ENCODE assay signal across 10 cellular contexts in the genomic region with DNA sequence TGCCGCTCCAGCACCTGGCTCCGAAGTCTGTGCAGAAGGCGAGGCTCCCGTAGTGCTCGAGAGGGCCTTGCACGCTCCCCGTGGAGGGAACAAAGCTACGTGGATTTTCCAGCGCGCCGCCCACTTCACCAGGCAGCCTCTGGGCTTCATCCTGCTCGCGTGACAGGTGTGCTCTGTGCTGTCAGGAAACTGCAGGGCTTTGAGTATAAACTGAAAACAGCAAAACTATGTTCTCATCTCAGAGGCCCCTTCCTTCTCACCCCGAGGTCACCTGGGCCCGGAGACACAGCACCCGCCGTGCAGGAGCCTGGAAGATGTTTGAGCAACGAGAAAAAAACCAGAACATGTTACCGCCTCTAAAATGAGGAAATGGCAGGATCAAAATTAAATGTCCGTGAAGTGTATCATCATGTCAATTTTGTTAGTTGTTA. TPM values are rescaled to one million over a fixed set of nuclear protein-coding genes. Genes with fewer than 3 reads are reported as not detected.
DNase-seq lines count a peak whose midpoint lies in the region; ATAC-seq and TF ChIP-seq lines count a peak whose summit lies in the region.
"Had no signal": no experiment of that assay in that cellular context is flagged by ENCODE, and none has a peak within 500 bp of the region (broad histone marks: within the 10 kb centered on the region; RNA-seq: fewer than 3 reads in every experiment).

No MANE protein-coding gene starts in this region.

- no peaks in the 10 kb centered on the region for H3K27me3 ChIP-seq in IMR-90 (ENCODE audit: control insufficient read depth, insufficient read depth, low read length)

- no peak for TF ChIP-seq POLR2A in IMR-90 (IDR thresholded peaks at IDR 0.05; ENCODE audit: low read depth, low read length)

- no peak for ATAC-seq in IMR-90 (ENCODE audit: low read depth)
- ATAC-seq in HG03039 (IDR thresholded peaks at IDR 0.05; ENCODE audit: unreplicated experiment) = no peak

- no peak overlapping the region for H2BK5ac ChIP-seq in IMR-90 (ENCODE audit: low read depth, low read length, poor library complexity, severe bottlenecking)

- CTCF ChIA-PET in IMR-90 (lab: Yijun Ruan, JAX) = interaction anchor here (1.0 kb wide), 1 partner anchor 33 kb away, joined by 3 read pairs; no protein-coding TSS in a partner anchor

- H4K5ac ChIP-seq in IMR-90 (ENCODE audit: low read depth, low read length) = no peak overlapping the region

- TF ChIP-seq CTCF in IMR-90 (conservative IDR thresholded peaks at IDR 0.05; ENCODE audit: low read depth, low read length) (no peak), osteocyte (IDR thresholded peaks at IDR 0.05) (no peak)

- TF ChIP-seq RAD21 in IMR-90 (IDR thresholded peaks at IDR 0.05; ENCODE audit: low read length) = no peak

- no peaks in the 10 kb centered on the region for H3K27me3 Mint-ChIP-seq in osteocyte (ENCODE audit: unreplicated experiment)

- in situ Hi-C loops in IMR-90 (cut with MboI; ENCODE audit: low sequenced_read_pairs) = no loop called here

- no peak overlapping the region for H4K8ac ChIP-seq in IMR-90 (ENCODE audit: low read depth in 2 of 2, low read length in 2 of 2)

- no peak overlapping the region for H2AK5ac ChIP-seq in IMR-90 (ENCODE audit: low read depth, low read length)

- POLR2A ChIA-PET in IMR-90 (lab: Charles Lee; ENCODE audit: unreplicated experiment) = no interaction called here

- intact Hi-C loops in IMR-90 (cut with micrococcal nuclease) = no loop called here

- no peaks in the 10 kb centered on the region; the same call in 1 of the 2 replicates for H3K9me3 ChIP-seq in IMR-90 (ENCODE audit: control insufficient read depth, insufficient read depth, low read length)

- H2BK20ac ChIP-seq in IMR-90 (ENCODE audit: low read depth, low read length) = no peak overlapping the region

- H2BK120ac ChIP-seq in IMR-90 (ENCODE audit: low read depth, low read length) = no peak overlapping the region

- peaks cover 9% of the 10 kb centered on the region; the same call in 1 of the 2 replicates for H3K4me1 ChIP-seq in IMR-90 (ENCODE audit: control insufficient read depth, insufficient read depth, low read length)

- H3K36me3 ChIP-seq in IMR-90 (ENCODE audit: control insufficient read depth, insufficient read depth, low read length) = peaks cover 14% of the 10 kb centered on the region; the same call in 1 of the 2 replicates

- no peak overlapping the region for H3K14ac ChIP-seq in IMR-90 (replicated peaks; ENCODE audit: low read depth, low read length)

- peak overlapping the region; percentile 93; the same call in 1 of the 2 replicates for H3K4me3 ChIP-seq in IMR-90 (ENCODE audit: insufficient read depth, low read depth, low read length)

- H3K4me3 Mint-ChIP-seq in osteocyte (ENCODE audit: unreplicated experiment) = peak overlapping the region; percentile 80

- H3K27ac ChIP-seq in IMR-90 (ENCODE audit: insufficient read depth, low read length) (no peak overlapping the region), caudate nucleus (ENCODE audit: low read depth, low read length) (peak overlapping the region; percentile 94)
- H3K27ac ChIP-seq: KMS-11 had no signal

- H3K4me2 ChIP-seq in IMR-90 (ENCODE audit: low read depth, low read length) = no peak overlapping the region

- dilution Hi-C loops in IMR-90 (cut with HindIII; ENCODE audit: low sequenced_read_pairs, unreplicated experiment) = no loop called here

- H2AFZ ChIP-seq in IMR-90 (replicated peaks; ENCODE audit: low read length, poor library complexity) = no peak overlapping the region

- H3K18ac ChIP-seq in IMR-90 (ENCODE audit: low read depth, low read length) = no peak overlapping the region

- no peaks in the 10 kb centered on the region for H3K9me3 Mint-ChIP-seq in osteocyte (ENCODE audit: unreplicated experiment)

- H3K9me1 ChIP-seq in IMR-90 (ENCODE audit: insufficient read depth, low read length) = no peaks in the 10 kb centered on the region

- peak overlapping the region; percentile 85 for H3K27ac Mint-ChIP-seq in osteocyte (ENCODE audit: unreplicated experiment)

- 92% methylated on average over 11 of the region's 20 CpGs; no CpG with 5 or more reads in 1 of the 2 experiments for WGBS in IMR-90 (ENCODE audit: extremely low coverage in 2 of 2, insufficient read length in 1 of 2), 2 experiments

- no peak overlapping the region for H3K56ac ChIP-seq in IMR-90 (ENCODE audit: extremely low read depth, insufficient read depth, low read length)

- peak; percentile 53 for DNase-seq in DMS79 (lab: John Stamatoyannopoulos, UW)
- DNase-seq in IMR-90 = no peak
- peak in 20 of 61 donors; percentile 9 to 53 (median 36) for DNase-seq in caudate nucleus (lab: John Stamatoyannopoulos, UW)
- no peak for DNase-seq in osteocyte (ENCODE audit: extremely low spot score, unreplicated experiment)
- DNase-seq in glomerular visceral epithelial cell (ENCODE audit: extremely low spot score) = no peak
- DNase-seq in SKM-1 treated with dmso at 0.1 percent for 144 hours (lab: John Stamatoyannopoulos, UW; ENCODE audit: unreplicated experiment) = no peak
- DNase-seq: activated CD4-positive, alpha-beta T cell treated with anti-CD3 and anti-CD28 coated beads for 4 hours had no signal

- H2BK15ac ChIP-seq in IMR-90 (ENCODE audit: low read depth, low read length) = no peak overlapping the region

- peaks cover 52% of the 10 kb centered on the region for H4K20me1 ChIP-seq in IMR-90 (ENCODE audit: insufficient read depth, low read length)

- no peak overlapping the region; the same call in 1 of the 2 replicates for H3K23ac ChIP-seq in IMR-90 (ENCODE audit: low read depth, low read length)

- peaks cover 19% of the 10 kb centered on the region for H3K4me1 Mint-ChIP-seq in osteocyte (ENCODE audit: unreplicated experiment)

- H3K36me3 Mint-ChIP-seq in osteocyte (ENCODE audit: unreplicated experiment) = peaks cover 9% of the 10 kb centered on the region

- peaks cover 7 to 73% of the 10 kb centered on the region in 2 experiments; a peak in 3 of 4 replicates for H3K79me1 ChIP-seq in IMR-90 (ENCODE audit: low read depth in 1 of 2, low read length in 2 of 2)

- BruUV-seq in IMR-90 (replicated peaks; lab: Mats Ljungman, UMichigan) = no TSS peak

- H2AK9ac ChIP-seq in IMR-90 (replicated peaks; ENCODE audit: low read depth, low read length, poor library complexity) = no peak overlapping the region

- no peak overlapping the region for H3K9ac ChIP-seq in IMR-90 (ENCODE audit: low read depth, low read length)
- H3K9ac ChIP-seq: KMS-11 had no signal

- no peak overlapping the region for H3K4ac ChIP-seq in IMR-90 (ENCODE audit: low read depth, low read length)

- no peak overlapping the region for H4K91ac ChIP-seq in IMR-90 (ENCODE audit: insufficient read depth, low read depth, low read length)

TF ChIP-seq in IMR-90, 13 proteins besides CTCF, POLR2A, EP300 and RAD21:
- TF ChIP-seq MXI1 (IDR thresholded peaks at IDR 0.05; ENCODE audit: borderline replicate concordance, low read depth, low read length) (no peak), CEBPB (IDR thresholded peaks at IDR 0.05; ENCODE audit: low read depth, low read length) (no peak)

RNA-seq across cellular contexts. Expression of a gene that starts 17.6 kb away (rescaled TPM):
- total RNA-seq in IMR-90 (2012; rRNA removed) (0.83 and 2.2 TPM in 2 replicates), osteocyte (1.9 and 2.8 TPM in 2 replicates)
- polyA plus RNA-seq in IMR-90 (2012; rRNA removed) = 2.5 and 3.4 TPM in 2 replicates
- polyA plus RNA-seq in IMR-90 (2012; cell fraction: cytosol; rRNA removed) = 1.9 and 8.1 TPM in 2 replicates
- 4.5 and 7.4 TPM in 2 replicates for polyA plus RNA-seq in IMR-90 (2012; cell fraction: nucleus; rRNA removed; ENCODE audit: low replicate concordance)

RNA-seq across cellular contexts. Expression of a gene that starts 43.8 kb away (rescaled TPM):
- total RNA-seq in IMR-90 (2012; rRNA removed) = not detected in 2 replicates
- not detected in 2 replicates for polyA plus RNA-seq in IMR-90 (2012; rRNA removed)
- polyA plus RNA-seq in IMR-90 (2012; cell fraction: cytosol; rRNA removed) = 0.03 TPM in 2 replicates
- 0.13 and 0.48 TPM in 2 replicates for polyA plus RNA-seq in IMR-90 (2012; cell fraction: nucleus; rRNA removed; ENCODE audit: low replicate concordance)
- total RNA-seq in osteocyte = not detected in 2 replicates
- total RNA-seq: glomerular endothelial cell had no signal

RNA-seq across cellular contexts. Expression of a gene that starts 51.4 kb away (rescaled TPM):
- 3.9 and 6.4 TPM in 2 replicates for total RNA-seq in IMR-90 (2012; rRNA removed)
- polyA plus RNA-seq in IMR-90 (2012; rRNA removed) = 7.3 and 7.8 TPM in 2 replicates
- polyA plus RNA-seq in IMR-90 (2012; cell fraction: cytosol; rRNA removed) = 4.9 and 5.4 TPM in 2 replicates
- polyA plus RNA-seq in IMR-90 (2012; cell fraction: nucleus; rRNA removed; ENCODE audit: low replicate concordance) = 18.9 and 24.1 TPM in 2 replicates
- 11.2 and 11.4 TPM in 2 replicates for total RNA-seq in osteocyte
